Comparison of ENCODE assay signal across 17 cellular contexts in genomic region chr12:29282452-29282851, GRCh38.
A peak's percentile ranks its signal among the peaks of the same experiment; 100 is the strongest.
DNase-seq lines count a peak whose midpoint lies in the region; TF ChIP-seq lines count a peak whose summit lies in the region.
"Had no signal": no experiment of that assay in that cellular context is flagged by ENCODE, and none has a peak within 500 bp of the region (broad histone marks: within the 10 kb centered on the region; RNA-seq: fewer than 3 reads in every experiment).

No MANE protein-coding gene starts in this region.

- H3K4me1 ChIP-seq in smooth muscle cell (ENCODE audit: low read depth) = no peaks in the 10 kb centered on the region
- H3K4me1 ChIP-seq: BE2C, body of pancreas, Peyer's patch, prostate gland had no signal

- H3K4me3 ChIP-seq in fibroblast of pulmonary artery (replicated peaks; ENCODE audit: low read depth, low read length) = no peak overlapping the region
- H3K4me3 ChIP-seq in smooth muscle cell = no peak overlapping the region
- H3K4me3 ChIP-seq: body of pancreas, coronary artery, lung, Peyer's patch, prostate gland had no signal

- no peaks in the 10 kb centered on the region for H3K36me3 ChIP-seq in smooth muscle cell (ENCODE audit: low read depth)
- H3K36me3 ChIP-seq: BE2C, Peyer's patch, prostate gland had no signal

- H3K9me3 ChIP-seq in smooth muscle cell (replicated peaks; ENCODE audit: low read depth) = no peaks in the 10 kb centered on the region
- H3K9me3 ChIP-seq: BE2C, body of pancreas, Peyer's patch, prostate gland had no signal

- DNase-seq in KBM-7 = peak; percentile 90
- DNase-seq in SK-N-DZ (ENCODE audit: low spot score) = peak; percentile 53
- peak; percentile 34 for DNase-seq in fibroblast of pulmonary artery (ENCODE audit: low read depth)
- no peak for DNase-seq in smooth muscle cell (lab: John Stamatoyannopoulos, UW; ENCODE audit: unreplicated experiment)
- DNase-seq in effector CD8-positive, alpha-beta T cell (lab: John Stamatoyannopoulos, UW) = no peak
- DNase-seq in HuH-7.5 (ENCODE audit: low spot score) = no peak
- DNase-seq in NCI-H1417 treated with DMSO at 0.1 percent for 48 hours (lab: John Stamatoyannopoulos, UW) = no peak
- DNase-seq: activated CD8-positive, alpha-beta T cell treated with anti-CD3 and anti-CD28 coated beads, Interleukin-2, amount 10 ng/mL, durations not matched to agents 7 days and 5 days; activated T-cell treated with anti-CD3 and anti-CD28 coated beads, Interleukin-2, amount 50 U/mL, for 48 hours; BE2C; body of pancreas; MM.1S; natural killer cell; Peyer's patch had no signal

- in situ Hi-C loops in KBM-7 (cut with MboI; ENCODE audit: low pct_unique_long_range_greater_than_20kb, low sequenced_read_pairs) = no loop called here

- no peaks in the 10 kb centered on the region for H3K27me3 ChIP-seq in smooth muscle cell (ENCODE audit: low read depth)
- H3K27me3 ChIP-seq: BE2C, body of pancreas, Peyer's patch had no signal

- no peaks in the 10 kb centered on the region for H4K20me1 ChIP-seq in smooth muscle cell (ENCODE audit: low read depth)

- TF ChIP-seq CTCF in fibroblast of pulmonary artery (IDR thresholded peaks at IDR 0.05; ENCODE audit: low read length, missing control alignments) (no peak), smooth muscle cell (IDR thresholded peaks at IDR 0.05; ENCODE audit: borderline replicate concordance, insufficient read depth, poor library complexity, severe bottlenecking) (no peak)

- H3K9ac ChIP-seq in smooth muscle cell (ENCODE audit: low read depth) = no peak overlapping the region

- H3K27ac ChIP-seq in smooth muscle cell (ENCODE audit: low read depth) = peak overlapping the region; percentile 88
- H3K27ac ChIP-seq: body of pancreas, coronary artery, Peyer's patch, prostate gland had no signal

- H3K79me2 ChIP-seq in smooth muscle cell (ENCODE audit: low read depth) = no peaks in the 10 kb centered on the region

- H2AFZ ChIP-seq in smooth muscle cell (ENCODE audit: low read depth) = no peak overlapping the region

- no peak overlapping the region for H3K4me2 ChIP-seq in smooth muscle cell

- peaks cover 2% of the 10 kb centered on the region for H3F3A ChIP-seq in smooth muscle cell (ENCODE audit: low read depth)

Comparison
In these comparisons a context has a peak if more than half of its experiments do, and no peak if none do; other contexts are left out.
1. DNase-seq: peak in KBM-7 (single experiment), SK-N-DZ (single experiment) and fibroblast of pulmonary artery (single experiment); none in smooth muscle cell (single experiment), effector CD8-positive, alpha-beta T cell (single experiment), HuH-7.5 (single experiment) and NCI-H1417 treated with DMSO at 0.1 percent for 48 hours (single experiment).